Comparison of ENCODE assay signal across 27 cellular contexts in the genomic region with DNA sequence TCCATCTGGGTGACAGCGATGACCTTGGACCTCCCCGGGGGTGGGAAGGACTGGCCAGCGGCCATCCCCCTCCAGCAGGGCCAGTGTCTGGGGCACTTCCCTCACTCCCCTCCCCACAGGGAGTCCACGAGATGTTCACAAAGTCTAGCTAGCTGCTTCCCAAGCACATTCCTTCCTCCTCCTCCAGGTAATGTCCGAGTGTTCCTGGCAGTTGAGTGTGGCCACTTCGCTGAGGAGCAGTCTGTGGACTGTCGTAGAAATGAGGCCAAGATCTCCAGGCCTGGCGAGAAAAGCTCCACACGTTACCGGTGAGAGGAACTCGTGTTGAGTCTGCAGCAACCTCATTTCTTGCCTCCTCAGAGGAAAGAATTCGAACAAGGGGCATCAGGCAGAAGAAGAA.
A peak's percentile ranks its signal among the peaks of the same experiment; 100 is the strongest.
DNase-seq lines count a peak whose midpoint lies in the region; ATAC-seq and TF ChIP-seq lines count a peak whose summit lies in the region.
"Had no signal": no experiment of that assay in that cellular context is flagged by ENCODE, and none has a peak within 500 bp of the region (broad histone marks: within the 10 kb centered on the region; RNA-seq: fewer than 3 reads in every experiment).

No MANE protein-coding gene starts in this region.

- intact Hi-C loops in colonic mucosa (cut with DNase I): no loop called here

- no peak overlapping the region for H3K4me3 Mint-ChIP-seq in activated CD8-positive, alpha-beta memory T cell treated with anti-CD3 and anti-CD28 coated beads, Interleukin-2, amount 10 ng/mL, durations not matched to agents 7 days and 5 days
- H3K4me3 Mint-ChIP-seq: CD14-positive monocyte; CD8-positive, alpha-beta memory T cell had no signal

- no peak overlapping the region for H3K27ac ChIP-seq in colonic mucosa

- no peaks in the 10 kb centered on the region for H3K4me1 Mint-ChIP-seq in activated CD8-positive, alpha-beta memory T cell treated with anti-CD3 and anti-CD28 coated beads, Interleukin-2, amount 10 ng/mL, durations not matched to agents 7 days and 5 days
- H3K4me1 Mint-ChIP-seq: CD14-positive monocyte; CD8-positive, alpha-beta memory T cell had no signal

- H3K9me3 ChIP-seq in colonic mucosa: no peaks in the 10 kb centered on the region
- H3K9me3 ChIP-seq: BE2C had no signal

- no peaks in the 10 kb centered on the region for H3K36me3 ChIP-seq in colonic mucosa
- H3K36me3 ChIP-seq: BE2C had no signal

- peak; percentile 18 for DNase-seq in activated CD8-positive, alpha-beta memory T cell treated with anti-CD3 and anti-CD28 coated beads, Interleukin-2, amount 10 ng/mL, durations not matched to agents 7 days and 5 days
- DNase-seq in activated CD8-positive, alpha-beta memory T cell treated with anti-CD3 and anti-CD28 coated beads, Interleukin-2, amount 50 U/mL, for 4 hours: no peak
- DNase-seq in colonic mucosa (peak; percentile 4), mesenteric fat pad (ENCODE audit: low spot score) (peak; percentile 41), ureter (ENCODE audit: low spot score) (peak; percentile 25)
- DNase-seq: 8988T; ACHN; BE2C; Calu3; CD8-positive, alpha-beta memory T cell; DMS79 treated with DMSO at 0.1 percent for 48 hours; GF-D8; Karpas-422; NCI-H1092; NCI-H1417 treated with DMSO at 0.1 percent for 48 hours; NCI-H187; NCI-H2081 treated with DMSO at 0.1 percent for 48 hours; NCI-H2171; NCI-H226; NCI-H510A; NCI-H69; SIG-M5 had no signal

- CTCF ChIA-PET in activated CD8-positive, alpha-beta memory T cell treated with anti-CD3 and anti-CD28 coated beads, Interleukin-2, amount 10 ng/mL, durations not matched to agents 7 days and 5 days (lab: Charles Lee): no interaction called here

- H3K27ac Mint-ChIP-seq in activated CD8-positive, alpha-beta memory T cell treated with anti-CD3 and anti-CD28 coated beads, Interleukin-2, amount 10 ng/mL, durations not matched to agents 7 days and 5 days: no peak overlapping the region
- H3K27ac Mint-ChIP-seq: CD14-positive monocyte; CD8-positive, alpha-beta memory T cell had no signal

- no peaks in the 10 kb centered on the region for H3K27me3 ChIP-seq in colonic mucosa
- H3K27me3 ChIP-seq: BE2C had no signal

- no peaks in the 10 kb centered on the region for H3K9me3 Mint-ChIP-seq in activated CD8-positive, alpha-beta memory T cell treated with anti-CD3 and anti-CD28 coated beads, Interleukin-2, amount 10 ng/mL, durations not matched to agents 7 days and 5 days (ENCODE audit: low read depth)
- H3K9me3 Mint-ChIP-seq: CD8-positive, alpha-beta memory T cell had no signal

- no peak for ATAC-seq in activated CD8-positive, alpha-beta memory T cell treated with anti-CD3 and anti-CD28 coated beads, Interleukin-2, amount 10 ng/mL, durations not matched to agents 7 days and 5 days
- no peak for ATAC-seq in HG03342 (IDR thresholded peaks at IDR 0.05; ENCODE audit: unreplicated experiment)
- ATAC-seq in GM21717 (IDR thresholded peaks at IDR 0.05; ENCODE audit: unreplicated experiment): no peak
- ATAC-seq: HepG2, Panc1 had no signal

- TF ChIP-seq CTCF in colonic mucosa (IDR thresholded peaks at IDR 0.05): no peak

- no peak overlapping the region for H3K9ac ChIP-seq in colonic mucosa (ENCODE audit: low read depth in 2 of 2, low read length in 2 of 2)

- H3K36me3 Mint-ChIP-seq in activated CD8-positive, alpha-beta memory T cell treated with anti-CD3 and anti-CD28 coated beads, Interleukin-2, amount 10 ng/mL, durations not matched to agents 7 days and 5 days: no peaks in the 10 kb centered on the region
- H3K36me3 Mint-ChIP-seq: CD14-positive monocyte; CD8-positive, alpha-beta memory T cell had no signal

- no peak overlapping the region for H3K4me3 ChIP-seq in colonic mucosa

- H3K27me3 Mint-ChIP-seq in activated CD8-positive, alpha-beta memory T cell treated with anti-CD3 and anti-CD28 coated beads, Interleukin-2, amount 10 ng/mL, durations not matched to agents 7 days and 5 days: peaks cover 3% of the 10 kb centered on the region

- H3K4me1 ChIP-seq in colonic mucosa: no peaks in the 10 kb centered on the region
- H3K4me1 ChIP-seq: BE2C had no signal
